ENCODE assay signal across 24 cellular contexts in genomic region chr1:3563610-3564009, GRCh38. TPM values are rescaled to one million over a fixed set of nuclear protein-coding genes. Genes with fewer than 3 reads are reported as not detected.
A peak's percentile ranks its signal among the peaks of the same experiment; 100 is the strongest.
DNase-seq lines count a peak whose midpoint lies in the region; ATAC-seq and TF ChIP-seq lines count a peak whose summit lies in the region.
"Had no signal": no experiment of that assay in that cellular context is flagged by ENCODE, and none has a peak within 500 bp of the region (broad histone marks: within the 10 kb centered on the region; RNA-seq: fewer than 3 reads in every experiment).

No MANE protein-coding gene starts in this region.

- no peak for ATAC-seq in GM18873 (IDR thresholded peaks at IDR 0.05; ENCODE audit: low FRiP score, unreplicated experiment)
- ATAC-seq: GM12878 had no signal

- H4K5ac ChIP-seq in H9 (ENCODE audit: insufficient read length, low read depth, low read length): no peak overlapping the region

- POLR2A ChIA-PET in HEK293 (lab: Yijun Ruan, JAX) (no interaction called here), RWPE1 (lab: Yijun Ruan, JAX; ENCODE audit: low non-redundant PET) (no interaction called here)

- no peaks in the 10 kb centered on the region for H3K9me3 Mint-ChIP-seq in H9
- H3K9me3 Mint-ChIP-seq in neural progenitor cell: no peaks in the 10 kb centered on the region
- H3K9me3 Mint-ChIP-seq: CD8-positive, alpha-beta memory T cell had no signal

- no peak overlapping the region for H2AK5ac ChIP-seq in H9 (ENCODE audit: insufficient read length, low read length)

- H2BK15ac ChIP-seq in H9 (ENCODE audit: low read depth, low read length): no peak overlapping the region

- H2BK20ac ChIP-seq in H9 (ENCODE audit: low read depth, low read length, poor library complexity, severe bottlenecking): no peak overlapping the region

- H3K36me3 Mint-ChIP-seq in H9 (ENCODE audit: insufficient read depth in 1 of 3, low read depth in 3 of 3) (no peaks in the 10 kb centered on the region), neural progenitor cell (no peaks in the 10 kb centered on the region)
- H3K36me3 Mint-ChIP-seq: CD14-positive monocyte; CD4-positive, alpha-beta memory T cell; CD4-positive, CD25-positive, alpha-beta regulatory T cell; CD8-positive, alpha-beta memory T cell had no signal

- H2AFZ ChIP-seq in H9 (ENCODE audit: low read length) (no peak overlapping the region), neural progenitor cell (replicated peaks) (no peak overlapping the region)

- H3K27me3 ChIP-seq in H9 (ENCODE audit: insufficient read depth, low read length) (no peaks in the 10 kb centered on the region), neural progenitor cell (no peaks in the 10 kb centered on the region)
- H3K27me3 ChIP-seq: BE2C, BLaER1 had no signal

- H3K23ac ChIP-seq in H9 (ENCODE audit: insufficient read length, low read depth, low read length): no peak overlapping the region

- DNase-seq in H9 (no peak), RWPE1 (ENCODE audit: low spot score) (no peak), neural progenitor cell (ENCODE audit: low spot score) (no peak), pons (ENCODE audit: low spot score) (no peak), iPS-NIHi11 (ENCODE audit: low spot score) (no peak)
- DNase-seq: 8988T; ACHN; BE2C; CD4-positive, alpha-beta memory T cell; CD4-positive, CD25-positive, alpha-beta regulatory T cell; CD8-positive, alpha-beta memory T cell; COR-L47; DMS 273 treated with DMSO at 0.1 percent for 48 hours; DMS153; DMS53; DMS79; DND-41; EL; GDM1 had no signal

- no peak overlapping the region for H3K9ac ChIP-seq in H9 (ENCODE audit: extremely low read depth, insufficient read length, low read length)
- H3K9ac ChIP-seq in neural progenitor cell: no peak overlapping the region
- H3K9ac ChIP-seq: BLaER1 had no signal

- H3K4me1 ChIP-seq in H9 (ENCODE audit: insufficient read depth, low read length) (no peaks in the 10 kb centered on the region), HEK293 (ENCODE audit: control insufficient read depth, insufficient read depth, low read length) (no peaks in the 10 kb centered on the region), neural progenitor cell (no peaks in the 10 kb centered on the region)
- H3K4me1 ChIP-seq: BE2C, BLaER1 had no signal

- CTCF ChIA-PET in HEK293 (lab: Yijun Ruan, JAX): interaction anchor here (0.9 to 7.1 kb wide), 6 partner anchors 8 to 161 kb away, joined by 3 to 120 read pairs (median 4); no protein-coding TSS in a partner anchor
- CTCF ChIA-PET in RWPE1 (lab: Yijun Ruan, JAX): interaction anchor here (0.7 to 1.9 kb wide), 4 partner anchors 34 to 161 kb away, joined by 3 to 18 read pairs (median 6); no protein-coding TSS in a partner anchor

- H3K4me3 Mint-ChIP-seq in H9 (no peak overlapping the region), neural progenitor cell (no peak overlapping the region)
- H3K4me3 Mint-ChIP-seq: CD14-positive monocyte; CD4-positive, alpha-beta memory T cell; CD4-positive, CD25-positive, alpha-beta regulatory T cell; CD8-positive, alpha-beta memory T cell had no signal

- H3K27ac Mint-ChIP-seq in H9 (peak overlapping the region in 2 of 3 experiments; percentile 5 to 49; a peak in 3 of 7 replicates), neural progenitor cell (peak overlapping the region; percentile 21)
- H3K27ac Mint-ChIP-seq: CD4-positive, alpha-beta memory T cell; CD8-positive, alpha-beta memory T cell had no signal

- H3K79me2 ChIP-seq in H9 (ENCODE audit: insufficient read depth, low read length) (no peaks in the 10 kb centered on the region), neural progenitor cell (ENCODE audit: low read depth) (no peaks in the 10 kb centered on the region)

- H4K20me1 ChIP-seq in H9 (ENCODE audit: control insufficient read depth, insufficient read depth, insufficient read length): no peaks in the 10 kb centered on the region
- peaks cover 5% of the 10 kb centered on the region for H4K20me1 ChIP-seq in neural progenitor cell (ENCODE audit: low read depth)

- no peaks in the 10 kb centered on the region for H3K23me2 ChIP-seq in H9 (ENCODE audit: insufficient read length, low read depth, low read length, poor library complexity, severe bottlenecking)

- H3K14ac ChIP-seq in H9 (ENCODE audit: insufficient read depth, low read length): no peak overlapping the region; the same call in 1 of the 2 replicates

- no peak overlapping the region for H2BK120ac ChIP-seq in H9 (ENCODE audit: low read depth, low read length, poor library complexity, severe bottlenecking)

- H3K4me1 Mint-ChIP-seq in H9 (no peaks in the 10 kb centered on the region), neural progenitor cell (peaks cover 14% of the 10 kb centered on the region)
- H3K4me1 Mint-ChIP-seq: CD14-positive monocyte; CD4-positive, alpha-beta memory T cell; CD4-positive, CD25-positive, alpha-beta regulatory T cell; CD8-positive, alpha-beta memory T cell had no signal

- H2BK5ac ChIP-seq in H9 (ENCODE audit: insufficient read length, low read length): no peak overlapping the region

- H3K9me3 ChIP-seq in H9 (ENCODE audit: control insufficient read depth, low read depth, low read length) (no peaks in the 10 kb centered on the region), HEK293 (ENCODE audit: control insufficient read depth, insufficient read depth, low read depth, low read length) (no peaks in the 10 kb centered on the region), neural progenitor cell (ENCODE audit: low read depth) (no peaks in the 10 kb centered on the region)
- H3K9me3 ChIP-seq: BE2C had no signal

- no peak for TF ChIP-seq CTCF in H9 (conservative IDR thresholded peaks at IDR 0.05)
- TF ChIP-seq CTCF in HEK293 (tag by site-specific recombination; IDR thresholded peaks at IDR 0.05): no peak
- TF ChIP-seq CTCF in RWPE1 (conservative IDR thresholded peaks at IDR 0.05; ENCODE audit: low read depth): no peak
- no peak for TF ChIP-seq CTCF in neural progenitor cell (IDR thresholded peaks at IDR 0.05)

- H3K4ac ChIP-seq in H9 (ENCODE audit: low read depth, low read length): no peak overlapping the region

- no peak overlapping the region for H3K18ac ChIP-seq in H9 (ENCODE audit: insufficient read length, low read depth, low read length)

- H3T11ph ChIP-seq in H9 (ENCODE audit: low read length): no peak overlapping the region

- H3K36me3 ChIP-seq in HEK293 (ENCODE audit: control insufficient read depth in 2 of 2, insufficient read depth in 1 of 2, low read length in 2 of 2): no peaks in the 10 kb centered on the region
- no peaks in the 10 kb centered on the region for H3K36me3 ChIP-seq in neural progenitor cell
- H3K36me3 ChIP-seq: BE2C had no signal

- H3K4me3 ChIP-seq in HEK293 (ENCODE audit: low read depth, low read length) (no peak overlapping the region), neural progenitor cell (no peak overlapping the region)
- H3K4me3 ChIP-seq: BLaER1, GM12878 had no signal

- H3F3A ChIP-seq in neural progenitor cell (ENCODE audit: low read depth): no peaks in the 10 kb centered on the region

- no peak overlapping the region for H3K4me2 ChIP-seq in H9 (ENCODE audit: insufficient read depth, insufficient read length, low read length)
- no peak overlapping the region for H3K4me2 ChIP-seq in neural progenitor cell
- H3K4me2 ChIP-seq: BLaER1 had no signal

- no peak overlapping the region for H4K8ac ChIP-seq in H9 (replicated peaks; ENCODE audit: insufficient read length, low read depth, low read length)

- H3K27me3 Mint-ChIP-seq in H9 (ENCODE audit: low read depth): peaks cover 2% of the 10 kb centered on the region; the same call in 1 of the 2 replicates
- peaks cover 2% of the 10 kb centered on the region for H3K27me3 Mint-ChIP-seq in neural progenitor cell (ENCODE audit: insufficient read depth, low read depth)
- H3K27me3 Mint-ChIP-seq: CD4-positive, CD25-positive, alpha-beta regulatory T cell had no signal

- H4K91ac ChIP-seq in H9 (ENCODE audit: insufficient read length, low read depth, low read length): no peak overlapping the region

- no peak overlapping the region for H3K27ac ChIP-seq in H9 (ENCODE audit: insufficient read length, low read depth, low read length)
- H3K27ac ChIP-seq in HEK293 (ENCODE audit: extremely low read depth, low read depth, low read length): no peak overlapping the region
- peak overlapping the region; percentile 3; the same call in 1 of the 2 replicates for H3K27ac ChIP-seq in RWPE1
- no peak overlapping the region for H3K27ac ChIP-seq in neural progenitor cell
- H3K27ac ChIP-seq: BLaER1 had no signal

- WGBS in H9 (ENCODE audit: extremely low coverage, insufficient read length, low lambda C conversion rate): no CpG with 5 or more reads among the region's 10 CpGs

- no peak overlapping the region for H2BK12ac ChIP-seq in H9 (ENCODE audit: insufficient read length, low read depth, low read length)

- no peak overlapping the region for H3K56ac ChIP-seq in H9 (ENCODE audit: insufficient read length, low read depth, low read length)

- H3K79me1 ChIP-seq in H9 (ENCODE audit: insufficient read depth, low read depth, low read length, poor library complexity, severe bottlenecking): no peaks in the 10 kb centered on the region

TF ChIP-seq in HEK293, 187 proteins besides CTCF, POLR2A, EP300 and RAD21:
- TF ChIP-seq ZNF623 (tag by site-specific recombination; IDR thresholded peaks at IDR 0.05) (peak; percentile 58), ZBTB44 (tag by site-specific recombination; IDR thresholded peaks at IDR 0.05) (no peak)

RNA-seq across cellular contexts. Expression of gene MEGF6, which starts 47.7 kb away (rescaled TPM):
- total RNA-seq in H9 (2021): 19.9 and 21.3 TPM in 2 replicates
- total RNA-seq in neural progenitor cell (ENCODE audit: low replicate concordance): 1.7 and 25.6 TPM in 2 replicates
